Comparison of ENCODE assay signal across 16 cellular contexts in the genomic region with DNA sequence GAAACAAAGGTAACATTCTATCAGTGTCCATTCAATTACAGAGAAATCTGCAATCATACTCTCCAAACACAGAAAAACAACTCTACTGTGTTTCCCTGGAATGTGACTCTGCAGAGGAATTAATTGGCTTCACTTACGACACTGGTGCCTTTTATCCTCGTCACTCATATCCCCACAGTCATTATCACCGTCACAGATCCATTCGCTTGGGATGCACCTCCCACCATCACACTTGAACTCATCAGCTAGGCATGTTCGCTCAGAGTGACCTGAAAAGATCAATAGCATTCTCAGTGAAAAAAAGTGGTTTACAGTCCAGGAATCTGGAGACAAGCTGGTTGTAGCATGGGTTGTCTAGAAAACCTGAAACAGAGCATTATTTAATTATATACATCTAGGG.
DNase-seq lines count a peak whose midpoint lies in the region; ATAC-seq, FAIRE-seq and TF ChIP-seq lines count a peak whose summit lies in the region.
"Had no signal": no experiment of that assay in that cellular context is flagged by ENCODE, and none has a peak within 500 bp of the region (broad histone marks: within the 10 kb centered on the region; RNA-seq: fewer than 3 reads in every experiment).

No MANE protein-coding gene starts in this region.

- DNase-seq in HepG2 (ENCODE audit: low spot score) (no peak), right lobe of liver (no peak), SK-MEL-5 (ENCODE audit: low read depth, low spot score) (peak; percentile 26), medulla oblongata (ENCODE audit: extremely low spot score) (peak; percentile 9), NCI-H2029 (lab: John Stamatoyannopoulos, UW) (no peak), coronary artery (ENCODE audit: low spot score) (no peak)
- DNase-seq: 8988T; CD4-positive, alpha-beta memory T cell; H9 had no signal

- H3K9ac ChIP-seq in HepG2 (ENCODE audit: insufficient read depth, low read depth, low read length), result no peak overlapping the region
- H3K9ac ChIP-seq: BLaER1 had no signal

- BruUV-seq in HepG2 (replicated peaks; lab: Mats Ljungman, UMichigan), result no TSS peak

- H3K36me3 ChIP-seq in HepG2 (replicated peaks in 1 of 2; ENCODE audit: control insufficient read depth in 1 of 2, insufficient read depth in 2 of 2, low read length in 2 of 2) (no peaks in the 10 kb centered on the region), right lobe of liver (no peaks in the 10 kb centered on the region)
- H3K36me3 ChIP-seq: BLaER1 had no signal

- no peaks in the 10 kb centered on the region; the same call in 1 of the 2 replicates for H4K20me1 ChIP-seq in HepG2 (ENCODE audit: insufficient read depth, low read length)
- H4K20me1 ChIP-seq: BLaER1 had no signal

- H3K27me3 ChIP-seq in HepG2 (ENCODE audit: control insufficient read depth in 1 of 2, insufficient read depth in 2 of 2, low read length in 2 of 2) (peaks cover 0 to 9% of the 10 kb centered on the region in 2 experiments; a peak in 3 of 5 replicates), right lobe of liver (no peaks in the 10 kb centered on the region)
- H3K27me3 ChIP-seq: BLaER1 had no signal

- no peak overlapping the region for H3K4me2 ChIP-seq in HepG2 (ENCODE audit: low read depth, low read length)
- H3K4me2 ChIP-seq: BLaER1 had no signal

- TF ChIP-seq POLR2A in HepG2 (IDR thresholded peaks at IDR 0.05; ENCODE audit: insufficient read depth in 1 of 2, low read depth in 2 of 2, low read length in 2 of 2), result no peak
- TF ChIP-seq POLR2A in right lobe of liver (IDR thresholded peaks at IDR 0.05), result no peak

- CTCF ChIA-PET in HepG2 (lab: Yijun Ruan, JAX; ENCODE audit: low intra/inter-chr PET ratio, low total read pairs), result no interaction called here

- in situ Hi-C loops in HepG2 (cut with HindIII; ENCODE audit: extremely low pct_ligation_motif_present, low pct_unique_long_range_greater_than_20kb) (no loop called here), SK-MEL-5 (cut with HindIII; ENCODE audit: low pct_unique_long_range_greater_than_20kb, low sequenced_read_pairs) (no loop called here)

- no peak for FAIRE-seq in HepG2 (lab: Jason Lieb, UNC)
- FAIRE-seq: D721Med, G401.6, GM12891, GM19239, H1 had no signal

- no peaks in the 10 kb centered on the region for H3K79me2 ChIP-seq in HepG2 (ENCODE audit: insufficient read depth, low read length)

- H3K27ac ChIP-seq in HepG2 (ENCODE audit: extremely low read length, insufficient read depth, low read length) (no peak overlapping the region), right lobe of liver (no peak overlapping the region), coronary artery (no peak overlapping the region)
- H3K27ac ChIP-seq: BLaER1 had no signal

- H3K9me3 ChIP-seq in HepG2 (ENCODE audit: low read length) (no peaks in the 10 kb centered on the region), right lobe of liver (no peaks in the 10 kb centered on the region)
- H3K9me3 ChIP-seq: BLaER1 had no signal

- POLR2A ChIA-PET in HepG2 (lab: Yijun Ruan, JAX), result no interaction called here

- ATAC-seq in HepG2 (no peak), right lobe of liver (no peak), HG03571 (IDR thresholded peaks at IDR 0.05; ENCODE audit: unreplicated experiment) (no peak)

- no peak for TF ChIP-seq RAD21 in HepG2 (CRISPR knock-in tag; IDR thresholded peaks at IDR 0.05)

- H3K4me1 ChIP-seq in HepG2 (ENCODE audit: insufficient read depth, low read length) (no peaks in the 10 kb centered on the region), right lobe of liver (no peaks in the 10 kb centered on the region)
- H3K4me1 ChIP-seq: BLaER1 had no signal

- TF ChIP-seq CTCF in HepG2 (CRISPR knock-in tag; IDR thresholded peaks at IDR 0.05) (no peak), right lobe of liver (IDR thresholded peaks at IDR 0.05) (no peak), coronary artery (IDR thresholded peaks at IDR 0.05) (no peak)

- intact Hi-C loops in HepG2 (cut with micrococcal nuclease; ENCODE audit: unreplicated experiment) (no loop called here), right lobe of liver (cut with DNase I) (no loop called here)

- H2AFZ ChIP-seq in HepG2 (ENCODE audit: low read length), result no peak overlapping the region

- H3K4me3 ChIP-seq in HepG2 (replicated peaks in 1 of 3; ENCODE audit: insufficient read depth in 1 of 3, low read depth in 2 of 3, low read length in 3 of 3), result no peak overlapping the region
- no peak overlapping the region for H3K4me3 ChIP-seq in right lobe of liver
- no peak overlapping the region for H3K4me3 ChIP-seq in coronary artery
- H3K4me3 ChIP-seq: BLaER1 had no signal

- TF ChIP-seq EP300 in HepG2 (IDR thresholded peaks at IDR 0.05; ENCODE audit: low read depth in 2 of 2, low read length in 2 of 2) (no peak), HepG2 (CRISPR knock-in tag; IDR thresholded peaks at IDR 0.05; ENCODE audit: borderline replicate concordance) (no peak)

- WGBS in HepG2 (ENCODE audit: low lambda C conversion rate), result 3% methylated on average over 5 of the region's 5 CpGs
- 54% methylated on average over 5 of the region's 5 CpGs for WGBS in right lobe of liver (ENCODE audit: insufficient coverage, low coverage, low lambda C conversion rate, missing lambda C conversion rate)

TF ChIP-seq in HepG2, 621 proteins besides CTCF, POLR2A, EP300 and RAD21:
- TF ChIP-seq ARHGAP35 (CRISPR knock-in tag; IDR thresholded peaks at IDR 0.05; ENCODE audit: borderline replicate concordance), result no peak
- TF ChIP-seq CREB1 (IDR thresholded peaks at IDR 0.05), result peak; percentile 66
- TF ChIP-seq CREB1 (CRISPR knock-in tag; IDR thresholded peaks at IDR 0.05), result no peak
TF ChIP-seq in HepG2: peak in this region for 1.

Comparison
In these comparisons a context has a peak if more than half of its experiments do, and no peak if none do; other contexts are left out.
1. DNase-seq: peak in SK-MEL-5 (single experiment) and medulla oblongata (single experiment); none in HepG2 (single experiment), right lobe of liver (0 of 3), NCI-H2029 (single experiment) and coronary artery (single experiment).